In the genomic region with DNA sequence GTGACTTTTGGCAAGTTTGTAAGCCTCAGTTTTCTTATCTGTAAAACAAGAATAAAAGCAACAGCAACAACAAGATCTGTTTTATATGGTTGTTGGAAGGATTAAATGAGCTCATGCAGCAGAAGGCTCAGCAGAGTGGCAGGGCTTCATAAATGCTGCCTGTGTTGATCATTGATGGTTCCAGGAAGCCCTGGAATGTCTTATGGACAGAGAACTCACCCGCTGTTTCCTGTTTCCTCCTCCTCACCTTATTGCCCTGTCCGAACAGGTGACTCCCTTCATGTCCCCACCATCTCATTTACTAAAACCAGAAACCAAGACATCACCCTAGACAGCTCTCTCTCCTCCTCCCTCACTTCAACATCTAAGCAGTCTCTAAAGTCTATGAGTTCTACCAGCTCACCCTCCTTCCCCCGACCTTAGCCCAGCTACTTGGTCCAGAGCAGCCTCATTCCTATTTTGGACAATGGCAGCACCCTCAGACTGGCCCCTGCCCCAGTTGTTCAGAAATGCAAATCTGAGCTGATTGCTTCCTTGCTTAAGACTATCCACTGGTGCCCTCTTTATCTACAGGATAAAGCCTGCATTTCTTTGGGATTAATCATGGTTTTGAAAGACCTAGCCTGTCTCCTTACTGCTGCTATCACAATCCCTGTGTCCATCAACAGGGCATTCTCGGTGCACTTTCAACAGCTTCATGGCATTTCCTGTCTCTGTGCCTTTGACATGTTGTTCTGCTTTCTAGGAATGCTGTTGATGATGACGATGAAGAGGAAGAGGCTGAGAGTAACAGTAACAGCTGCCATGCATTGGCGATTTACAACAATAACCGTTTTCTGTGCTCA, we compare ENCODE assay signal across 13 cellular contexts. TPM values are rescaled to one million over a fixed set of nuclear protein-coding genes. Genes with fewer than 3 reads are reported as not detected.
A peak's percentile ranks its signal among the peaks of the same experiment; 100 is the strongest.
DNase-seq lines count a peak whose midpoint lies in the region; ATAC-seq and TF ChIP-seq lines count a peak whose summit lies in the region.
"Had no signal": no experiment of that assay in that cellular context is flagged by ENCODE, and none has a peak within 500 bp of the region (broad histone marks: within the 10 kb centered on the region; RNA-seq: fewer than 3 reads in every experiment).

No MANE protein-coding gene starts in this region.

- POLR2A ChIA-PET in AG04450 (lab: Yijun Ruan, JAX) = interaction anchor here (0.7 to 1.6 kb wide), 3 partner anchors 8 to 99 kb away, joined by 3 to 5 read pairs (median 3); no protein-coding TSS in a partner anchor

- H3K9me3 ChIP-seq in AG04450 (ENCODE audit: control insufficient read depth, insufficient read depth, low read length) = no peaks in the 10 kb centered on the region
- H3K9me3 ChIP-seq: ovary had no signal

- no peak for TF ChIP-seq CTCF in AG04450 (IDR thresholded peaks at IDR 0.05; ENCODE audit: low read depth, low read length)

- DNase-seq in AG04450 (ENCODE audit: low read depth, low spot score) (peak; percentile 21), HS-5 (ENCODE audit: low read depth) (peak; percentile 65), astrocyte of the hippocampus (ENCODE audit: low read depth, low spot score) (peak; percentile 48), iris pigment epithelial cell (ENCODE audit: low read depth) (peak; percentile 82), NCI-H524 (lab: John Stamatoyannopoulos, UW) (no peak), NCI-H526 treated with DMSO at 0.1 percent for 48 hours (lab: John Stamatoyannopoulos, UW) (no peak)
- DNase-seq: activated CD4-positive, alpha-beta T cell treated with anti-CD3 and anti-CD28 coated beads for 48 hours; activated naive CD4-positive, alpha-beta T cell treated with anti-CD3 and anti-CD28 coated beads for 36 hours; NCI-H187 treated with DMSO at 0.1 percent for 48 hours; ovary; SIG-M5 had no signal

- H3K4me3 ChIP-seq in AG04450 (ENCODE audit: low read depth, low read length) = no peak overlapping the region
- H3K4me3 ChIP-seq: ovary had no signal

- no peak overlapping the region for H3K27ac ChIP-seq in AG04450 (ENCODE audit: low read depth, low read length)
- H3K27ac ChIP-seq: ovary had no signal

- ATAC-seq in GM18519 (IDR thresholded peaks at IDR 0.05; ENCODE audit: low FRiP score, unreplicated experiment) = no peak
- ATAC-seq in GM21381 (IDR thresholded peaks at IDR 0.05; ENCODE audit: unreplicated experiment) = no peak

- H3K27me3 ChIP-seq in AG04450 (ENCODE audit: control insufficient read depth, insufficient read depth, low read length) = no peaks in the 10 kb centered on the region
- H3K27me3 ChIP-seq: ovary had no signal

- CTCF ChIA-PET in AG04450 (lab: Charles Lee) = interaction anchor here (1.2 to 1.4 kb wide), 2 partner anchors 22 to 87 kb away, joined by 3 to 4 read pairs; no protein-coding TSS in a partner anchor

RNA-seq across cellular contexts. Expression of a gene that starts 21.4 kb away (rescaled TPM):
- polyA plus RNA-seq in AG04450 (2011; rRNA removed) = 1.6 and 1.7 TPM in 2 replicates
- polyA minus RNA-seq in AG04450 (2011; rRNA and poly(A)+ RNA removed) = 1.0 and 2.3 TPM in 2 replicates

Comparison
In these comparisons a context has a peak if more than half of its experiments do, and no peak if none do; other contexts are left out.
1. DNase-seq: peak in AG04450 (single experiment), HS-5 (single experiment), astrocyte of the hippocampus (single experiment) and iris pigment epithelial cell (single experiment); none in NCI-H524 (0 of 2) and NCI-H526 treated with DMSO at 0.1 percent for 48 hours (single experiment).